23 cellular contexts compared by ENCODE assay signal in the genomic region with DNA sequence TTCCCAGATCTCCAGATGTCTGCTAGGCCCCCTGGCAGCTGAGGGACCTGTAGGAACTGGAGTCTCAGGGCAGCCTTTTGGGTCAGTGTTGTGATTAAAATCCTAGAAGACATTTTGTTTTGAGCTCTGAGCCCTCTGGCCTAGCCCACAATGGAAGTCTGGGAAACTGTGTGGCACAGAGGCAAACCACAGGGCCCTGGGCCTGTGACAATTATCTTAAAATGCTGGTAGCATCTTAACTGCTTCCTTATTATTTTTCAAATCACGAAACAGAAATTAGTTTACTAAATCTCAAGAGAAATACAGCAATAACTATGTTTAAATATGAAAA.
"Had no signal": no experiment of that assay in that cellular context is flagged by ENCODE, and none has a peak within 500 bp of the region (broad histone marks: within the 10 kb centered on the region; RNA-seq: fewer than 3 reads in every experiment).

No MANE protein-coding gene starts in this region.

- H3K27ac Mint-ChIP-seq: activated B cell treated with CpG ODN at 0.5 μM for 24 hours; activated CD4-positive, alpha-beta T cell treated with anti-CD3 and anti-CD28 coated beads for 36 hours; activated naive CD4-positive, alpha-beta T cell treated with anti-CD3 and anti-CD28 coated beads, Interleukin-2, amount 10 ng/mL, durations not matched to agents 7 days and 5 days; dendritic cell treated with granulocyte-macrophage colony-stimulating factor and Interleukin-4, amounts not matched to agents 40 ng/mL and 50 ng/mL, for 4 days; progenitor cell of endocrine pancreas; stimulated activated naive CD8-positive, alpha-beta T cell treated with anti-CD3 and anti-CD28 coated beads, Interleukin-15, Interleukin-2, amounts not matched to agents 100 ng/mL and 50 ng/mL, for 24 hours had no signal

- ATAC-seq: activated CD4-positive, alpha-beta T cell treated with anti-CD3 and anti-CD28 coated beads for 36 hours; left lobe of liver; naive thymus-derived CD4-positive, alpha-beta T cell; right cardiac atrium had no signal

- H3K4me3 Mint-ChIP-seq: activated B cell treated with CpG ODN at 0.5 μM for 24 hours; activated CD4-positive, alpha-beta T cell treated with anti-CD3 and anti-CD28 coated beads for 36 hours; activated naive CD4-positive, alpha-beta T cell treated with anti-CD3 and anti-CD28 coated beads, Interleukin-2, amount 10 ng/mL, durations not matched to agents 7 days and 5 days; dendritic cell treated with granulocyte-macrophage colony-stimulating factor and Interleukin-4, amounts not matched to agents 40 ng/mL and 50 ng/mL, for 4 days; naive thymus-derived CD4-positive, alpha-beta T cell; neural progenitor cell; stimulated activated naive CD8-positive, alpha-beta T cell treated with anti-CD3 and anti-CD28 coated beads, Interleukin-15, Interleukin-2, amounts not matched to agents 100 ng/mL and 50 ng/mL, for 24 hours had no signal

- H3K4me1 ChIP-seq: neural progenitor cell, thyroid gland had no signal

- DNase-seq: activated B cell treated with CpG ODN at 0.5 μM for 24 hours; activated CD4-positive, alpha-beta T cell treated with anti-CD3 and anti-CD28 coated beads for 36 hours; activated CD4-positive, alpha-beta T cell treated with anti-CD3 and anti-CD28 coated beads, Interleukin-2, amount 50 U/mL, for 48 hours; activated naive CD4-positive, alpha-beta T cell treated with anti-CD3 and anti-CD28 coated beads, Interleukin-2, amount 10 ng/mL, durations not matched to agents 7 days and 5 days; activated T-cell treated with anti-CD3 and anti-CD28 coated beads, Interleukin-2, amount 50 U/mL, for 48 hours; effector CD4-positive, alpha-beta T cell; erythroblast; foreskin fibroblast; naive thymus-derived CD4-positive, alpha-beta T cell; right cardiac atrium; stimulated activated CD4-positive, alpha-beta T cell treated with anti-CD3 and anti-CD28 coated beads, Interleukin-12 subunit alpha, Interleukin-12 subunit beta, amount 100 ng/mL, for 4 hours; stimulated activated CD4-positive, alpha-beta T cell treated with anti-CD3 and anti-CD28 coated beads, Interleukin-4, amount 100 ng/mL, for 4 hours; T-helper 1 cell; thyroid gland had no signal

- FAIRE-seq: kidney, TTC549 had no signal

- H3K9ac ChIP-seq: neural progenitor cell had no signal

- H3K36me3 ChIP-seq: cardiac muscle cell, neural progenitor cell, thyroid gland had no signal

- H3K4me2 ChIP-seq: neural progenitor cell had no signal

- H3K9me3 ChIP-seq: thyroid gland had no signal

- H2AFZ ChIP-seq: neural progenitor cell had no signal

- H3K27me3 ChIP-seq: cardiac muscle cell, neural progenitor cell, thyroid gland had no signal

- H3K4me1 Mint-ChIP-seq: activated B cell treated with CpG ODN at 0.5 μM for 24 hours; activated naive CD4-positive, alpha-beta T cell treated with anti-CD3 and anti-CD28 coated beads, Interleukin-2, amount 10 ng/mL, durations not matched to agents 7 days and 5 days had no signal

- H3K9me3 Mint-ChIP-seq: activated B cell treated with CpG ODN at 0.5 μM for 24 hours; activated naive CD4-positive, alpha-beta T cell treated with anti-CD3 and anti-CD28 coated beads, Interleukin-2, amount 10 ng/mL, durations not matched to agents 7 days and 5 days; dendritic cell treated with granulocyte-macrophage colony-stimulating factor and Interleukin-4, amounts not matched to agents 40 ng/mL and 50 ng/mL, for 4 days; neural progenitor cell; stimulated activated naive CD8-positive, alpha-beta T cell treated with anti-CD3 and anti-CD28 coated beads, Interleukin-15, Interleukin-2, amounts not matched to agents 100 ng/mL and 50 ng/mL, for 24 hours had no signal

- H3K4me3 ChIP-seq: cardiac muscle cell, lung, neural progenitor cell, thyroid gland had no signal

- H3K27ac ChIP-seq: cardiac muscle cell, neural progenitor cell, thyroid gland had no signal
